Comparison of ENCODE assay signal across 1 cellular context in genomic region chr5:139644001-139644456, GRCh38.
TF ChIP-seq lines count a peak whose summit lies in the region.

No MANE protein-coding gene starts in this region.

TF ChIP-seq in HCT116, 20 proteins besides CTCF, POLR2A, EP300 and RAD21 (continued from another document):
- TF ChIP-seq ATF3 (IDR thresholded peaks at IDR 0.05) (no peak), ELF1 (IDR thresholded peaks at IDR 0.05; ENCODE audit: borderline replicate concordance, low read depth) (no peak), MAX (IDR thresholded peaks at IDR 0.05) (no peak), ZFX (IDR thresholded peaks at IDR 0.05) (no peak), CBX3 (IDR thresholded peaks at IDR 0.05; ENCODE audit: low read depth) (no peak), SIN3A (IDR thresholded peaks at IDR 0.05; ENCODE audit: low read depth) (no peak)
TF ChIP-seq in HCT116: peak in this region for 0.
